Comparison of ENCODE assay signal across 1 cellular context in genomic region chr2:74857725-74858124, GRCh38.
TF ChIP-seq lines count a peak whose summit lies in the region.

No MANE protein-coding gene starts in this region.

TF ChIP-seq in HepG2, 621 proteins besides CTCF, POLR2A, EP300 and RAD21 (continued from another document):
- TF ChIP-seq GFI1 (CRISPR knock-in tag; IDR thresholded peaks at IDR 0.05; ENCODE audit: borderline replicate concordance), result no peak
TF ChIP-seq in HepG2: peak in this region for 3.
